1 cellular context compared by ENCODE assay signal in the genomic region with DNA sequence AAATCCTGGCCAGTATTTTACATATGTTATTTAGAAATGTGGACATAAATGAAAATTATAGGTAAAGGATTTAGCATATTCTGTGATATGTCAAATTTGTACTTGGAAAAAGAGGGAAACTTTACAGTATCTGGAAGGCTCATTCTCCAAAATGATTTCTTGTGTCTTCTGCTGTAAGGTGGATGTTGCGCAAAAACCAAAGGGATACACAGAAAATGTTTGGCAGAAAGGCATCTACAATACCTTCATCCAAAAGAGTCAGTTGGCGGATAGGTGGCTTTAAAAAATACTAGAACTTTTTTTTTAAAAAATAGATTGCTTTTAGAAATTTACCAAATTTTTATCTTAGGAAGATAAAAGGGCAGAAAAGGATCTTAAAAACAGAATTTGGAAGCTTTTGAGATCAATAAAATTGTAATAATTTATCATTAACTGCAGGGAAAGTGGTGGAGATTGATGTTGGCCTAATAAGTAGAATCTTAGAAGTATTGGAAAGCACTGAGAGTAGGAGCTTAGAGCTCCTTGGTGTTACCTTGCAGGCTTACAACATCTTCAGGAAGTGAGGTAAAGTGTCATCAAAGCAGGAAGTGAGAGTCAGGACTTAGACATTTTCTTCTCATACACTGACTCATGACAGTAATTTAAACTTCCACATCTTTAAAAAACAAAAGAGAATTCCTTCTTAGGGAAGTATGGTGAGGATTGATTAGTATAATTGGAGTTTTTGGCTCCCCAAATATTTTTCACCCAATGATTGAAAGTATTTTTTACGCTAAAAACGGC.
TF ChIP-seq lines count a peak whose summit lies in the region.

No MANE protein-coding gene starts in this region.

TF ChIP-seq in H1, 55 proteins besides CTCF, POLR2A, EP300 and RAD21:
- TF ChIP-seq TEAD4 (IDR thresholded peaks at IDR 0.05; ENCODE audit: low read depth, low read length) (no peak), POLR2AphosphoS5 (IDR thresholded peaks at IDR 0.05; ENCODE audit: low read depth, low read length) (no peak), CEBPB (IDR thresholded peaks at IDR 0.05; ENCODE audit: low read depth, low read length) (0 out of 2 replicates have a peak, but pooled peaks have one; percentile 10), NANOG (IDR thresholded peaks at IDR 0.05; ENCODE audit: insufficient read depth, low read depth, low read length, poor library complexity, severe bottlenecking) (no peak), CHD1 (IDR thresholded peaks at IDR 0.05; ENCODE audit: low read depth, low read length) (no peak), CBX5 (IDR thresholded peaks at IDR 0.05; ENCODE audit: low read depth, low read length) (no peak)
- TF ChIP-seq, protein P1, sequence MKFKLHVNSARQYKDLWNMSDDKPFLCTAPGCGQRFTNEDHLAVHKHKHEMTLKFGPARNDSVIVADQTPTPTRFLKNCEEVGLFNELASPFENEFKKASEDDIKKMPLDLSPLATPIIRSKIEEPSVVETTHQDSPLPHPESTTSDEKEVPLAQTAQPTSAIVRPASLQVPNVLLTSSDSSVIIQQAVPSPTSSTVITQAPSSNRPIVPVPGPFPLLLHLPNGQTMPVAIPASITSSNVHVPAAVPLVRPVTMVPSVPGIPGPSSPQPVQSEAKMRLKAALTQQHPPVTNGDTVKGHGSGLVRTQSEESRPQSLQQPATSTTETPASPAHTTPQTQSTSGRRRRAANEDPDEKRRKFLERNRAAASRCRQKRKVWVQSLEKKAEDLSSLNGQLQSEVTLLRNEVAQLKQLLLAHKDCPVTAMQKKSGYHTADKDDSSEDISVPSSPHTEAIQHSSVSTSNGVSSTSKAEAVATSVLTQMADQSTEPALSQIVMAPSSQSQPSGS (IDR thresholded peaks at IDR 0.05; ENCODE audit: low read length): no peak
TF ChIP-seq in H1: peak in this region for 1.
